Comparison of ENCODE assay signal across 19 cellular contexts in genomic region chr4:23884261-23884660, GRCh38. TPM values are rescaled to one million over a fixed set of nuclear protein-coding genes. Genes with fewer than 3 reads are reported as not detected.
"Had no signal": no experiment of that assay in that cellular context is flagged by ENCODE, and none has a peak within 500 bp of the region (broad histone marks: within the 10 kb centered on the region; RNA-seq: fewer than 3 reads in every experiment).

No MANE protein-coding gene starts in this region.

- H3K4me3 ChIP-seq: hepatocyte, smooth muscle cell, upper lobe of left lung had no signal

- H3K4me1 Mint-ChIP-seq: natural killer cell had no signal

- H3K36me3 Mint-ChIP-seq: activated naive CD8-positive, alpha-beta T cell treated with anti-CD3 and anti-CD28 coated beads for 36 hours; natural killer cell; T-cell had no signal

- H3K9me3 Mint-ChIP-seq: activated naive CD8-positive, alpha-beta T cell treated with anti-CD3 and anti-CD28 coated beads for 36 hours; activated T-helper 1 cell treated with anti-CD3 and anti-CD28 coated beads, Interleukin-12 subunit alpha, Interleukin-12 subunit beta, Interleukin-2, Interleukin-4 antibody, amounts not matched to agents 30 ng/mL and 10 ng/mL and 1 ng/mL, durations not matched to agents 14 hours and 24 hours and 36 hours had no signal

- H3K9me3 ChIP-seq: neutrophil, upper lobe of left lung had no signal

- H3K27ac ChIP-seq: hepatocyte, neutrophil had no signal

- H3K79me2 ChIP-seq: hepatocyte had no signal

- ATAC-seq: left lobe of liver; natural killer cell; right cardiac atrium; stimulated activated naive CD8-positive, alpha-beta T cell treated with anti-CD3 and anti-CD28 coated beads, Interleukin-15, Interleukin-2, amounts not matched to agents 100 U/mL and 50 U/mL, for 24 hours; T-cell had no signal

- H3K27me3 ChIP-seq: hepatocyte, upper lobe of left lung had no signal

- H3K4me3 Mint-ChIP-seq: activated naive CD8-positive, alpha-beta T cell treated with anti-CD3 and anti-CD28 coated beads for 36 hours; activated T-helper 1 cell treated with anti-CD3 and anti-CD28 coated beads, Interleukin-12 subunit alpha, Interleukin-12 subunit beta, Interleukin-2, Interleukin-4 antibody, amounts not matched to agents 30 ng/mL and 10 ng/mL and 1 ng/mL, durations not matched to agents 14 hours and 24 hours and 36 hours; natural killer cell; T-cell had no signal

- H3K36me3 ChIP-seq: neutrophil, upper lobe of left lung had no signal

- H3K4me2 ChIP-seq: hepatocyte, smooth muscle cell had no signal

- DNase-seq: activated CD4-positive, CD25-positive, alpha-beta regulatory T cell treated with anti-CD3 and anti-CD28 coated beads, Interleukin-2, amount 50 U/mL, for 72 hours; activated naive CD8-positive, alpha-beta T cell treated with anti-CD3 and anti-CD28 coated beads for 36 hours; anterior cingulate cortex; islet precursor cell; mesendoderm; natural killer cell; right cardiac atrium; stimulated activated CD4-positive, alpha-beta T cell treated with anti-CD3 and anti-CD28 coated beads, Interleukin-4, amount 100 ng/mL, for 4 hours; stimulated activated CD8-positive, alpha-beta memory T cell treated with anti-CD3 and anti-CD28 coated beads, Interleukin-4, amount 100 ng/mL, for 48 hours; stimulated activated naive CD8-positive, alpha-beta T cell treated with anti-CD3 and anti-CD28 coated beads, Interleukin-15, Interleukin-2, amounts not matched to agents 100 U/mL and 50 U/mL, for 24 hours; T-cell; T1000; upper lobe of left lung had no signal

- H3K27ac Mint-ChIP-seq: activated naive CD8-positive, alpha-beta T cell treated with anti-CD3 and anti-CD28 coated beads for 36 hours; activated T-helper 1 cell treated with anti-CD3 and anti-CD28 coated beads, Interleukin-12 subunit alpha, Interleukin-12 subunit beta, Interleukin-2, Interleukin-4 antibody, amounts not matched to agents 30 ng/mL and 10 ng/mL and 1 ng/mL, durations not matched to agents 14 hours and 24 hours and 36 hours; natural killer cell; T-cell had no signal

- H2AFZ ChIP-seq: hepatocyte had no signal

RNA-seq across cellular contexts. Expression of gene PPARGC1A, which starts 5.6 kb away (rescaled TPM):
- total RNA-seq: activated CD8-positive, alpha-beta memory T cell treated with anti-CD3 and anti-CD28 coated beads for 36 hours; activated naive CD8-positive, alpha-beta T cell treated with anti-CD3 and anti-CD28 coated beads for 36 hours; activated T-helper 1 cell treated with anti-CD3 and anti-CD28 coated beads, Interleukin-12 subunit alpha, Interleukin-12 subunit beta, Interleukin-2, Interleukin-4 antibody, amounts not matched to agents 30 ng/mL and 10 ng/mL and 1 ng/mL, durations not matched to agents 14 hours and 24 hours and 36 hours; natural killer cell; T-cell had no signal
